Comparison of ENCODE assay signal across 16 cellular contexts in the genomic region with DNA sequence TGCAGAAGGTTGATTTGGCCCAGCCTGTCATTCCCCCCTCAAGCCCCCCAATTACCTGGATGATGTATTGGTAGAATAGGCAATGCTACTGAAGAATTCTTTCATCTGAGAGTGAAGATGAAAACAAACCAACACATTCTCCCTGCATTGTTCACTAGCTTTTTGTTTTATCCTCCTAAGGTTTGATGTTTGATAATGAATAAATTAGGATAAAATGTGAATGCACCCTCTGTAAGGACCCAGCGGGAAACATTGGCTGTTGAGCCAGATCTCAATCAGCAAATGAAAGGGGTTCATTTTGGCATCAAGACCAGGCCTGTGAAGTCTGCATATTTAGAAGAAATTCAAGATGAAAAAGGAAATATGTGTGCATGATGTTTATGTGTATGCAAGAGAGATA.
DNase-seq lines count a peak whose midpoint lies in the region; ATAC-seq and TF ChIP-seq lines count a peak whose summit lies in the region.
"Had no signal": no experiment of that assay in that cellular context is flagged by ENCODE, and none has a peak within 500 bp of the region (broad histone marks: within the 10 kb centered on the region; RNA-seq: fewer than 3 reads in every experiment).

No MANE protein-coding gene starts in this region.

- H3K27ac ChIP-seq in H9 (ENCODE audit: insufficient read length, low read depth, low read length) (no peak overlapping the region), iPS-20b (ENCODE audit: low read length) (no peak overlapping the region)
- H3K27ac ChIP-seq: BLaER1 treated with 17β-estradiol and CSF1 and Interleukin-3, amounts not matched to agents 10 nM and 100 nM had no signal

- POLR2A ChIA-PET in WTC11 (lab: Charles Lee), result interaction anchor here (0.7 kb wide), 1 partner anchor 19 kb away, joined by 4 read pairs; no protein-coding TSS in a partner anchor

- no peak overlapping the region for H3K56ac ChIP-seq in H9 (ENCODE audit: insufficient read length, low read depth, low read length)

- no peak overlapping the region for H3K4ac ChIP-seq in H9 (ENCODE audit: low read depth, low read length)

- H3K4me3 ChIP-seq in iPS-20b (ENCODE audit: low read length), result peak overlapping the region; percentile 16; the same call in 1 of the 2 replicates
- H3K4me3 ChIP-seq: BLaER1 treated with 17β-estradiol and CSF1 and Interleukin-3, amounts not matched to agents 10 nM and 100 nM; HAP-1 had no signal

- no peak overlapping the region for H4K8ac ChIP-seq in H9 (replicated peaks; ENCODE audit: insufficient read length, low read depth, low read length)

- no peak overlapping the region for H2BK15ac ChIP-seq in H9 (ENCODE audit: low read depth, low read length)

- H3K4me1 ChIP-seq in H9 (ENCODE audit: insufficient read depth, low read length), result peaks cover 2% of the 10 kb centered on the region; the same call in 1 of the 2 replicates
- H3K4me1 ChIP-seq in iPS-20b (ENCODE audit: insufficient read depth, low read length), result peaks cover 34% of the 10 kb centered on the region
- H3K4me1 ChIP-seq: BLaER1 treated with 17β-estradiol and CSF1 and Interleukin-3, amounts not matched to agents 10 nM and 100 nM; HAP-1 had no signal

- CTCF ChIA-PET in WTC11 (lab: Charles Lee), result no interaction called here

- H3T11ph ChIP-seq in H9 (ENCODE audit: low read length), result no peak overlapping the region

- no peaks in the 10 kb centered on the region for H4K20me1 ChIP-seq in H9 (ENCODE audit: control insufficient read depth, insufficient read depth, insufficient read length)
- H4K20me1 ChIP-seq: BLaER1 treated with 17β-estradiol and CSF1 and Interleukin-3, amounts not matched to agents 10 nM and 100 nM had no signal

- H3K4me2 ChIP-seq in H9 (ENCODE audit: insufficient read depth, insufficient read length, low read length), result peak overlapping the region; percentile 39
- H3K4me2 ChIP-seq: BLaER1 treated with 17β-estradiol and CSF1 and Interleukin-3, amounts not matched to agents 10 nM and 100 nM had no signal

- H3K27ac Mint-ChIP-seq in H9 (peak overlapping the region in 2 of 3 experiments; percentile 86 to 97; a peak in 5 of 7 replicates), WTC11 (peak overlapping the region; percentile 55; the same call in 1 of the 2 replicates)
- H3K27ac Mint-ChIP-seq: CD4-positive, CD25-positive, alpha-beta regulatory T cell; HFFc6 had no signal

- H3K14ac ChIP-seq in H9 (ENCODE audit: insufficient read depth, low read length), result no peak overlapping the region

- peak overlapping the region in 1 of 2 experiments; percentile 57; a peak in 3 of 5 replicates for H3K4me3 Mint-ChIP-seq in H9
- peak overlapping the region; percentile 31; the same call in 1 of the 2 replicates for H3K4me3 Mint-ChIP-seq in WTC11
- H3K4me3 Mint-ChIP-seq: CD4-positive, CD25-positive, alpha-beta regulatory T cell; HFFc6 had no signal

- H3K18ac ChIP-seq in H9 (ENCODE audit: insufficient read length, low read depth, low read length), result no peak overlapping the region

- H3K27me3 ChIP-seq in H9 (ENCODE audit: insufficient read depth, low read length) (no peaks in the 10 kb centered on the region), iPS-20b (ENCODE audit: insufficient read depth, low read length) (no peaks in the 10 kb centered on the region)
- H3K27me3 ChIP-seq: BLaER1 treated with 17β-estradiol and CSF1 and Interleukin-3, amounts not matched to agents 10 nM and 100 nM had no signal

- no peaks in the 10 kb centered on the region for H3K9me3 ChIP-seq in H9 (ENCODE audit: control insufficient read depth, low read depth, low read length)
- H3K9me3 ChIP-seq in iPS-20b (ENCODE audit: insufficient read depth, low read depth, low read length), result no peaks in the 10 kb centered on the region
- H3K9me3 ChIP-seq: HAP-1 had no signal

- H3K23me2 ChIP-seq in H9 (ENCODE audit: insufficient read length, low read depth, low read length, poor library complexity, severe bottlenecking), result no peaks in the 10 kb centered on the region

- H4K91ac ChIP-seq in H9 (ENCODE audit: insufficient read length, low read depth, low read length), result no peak overlapping the region

- H3K9me3 Mint-ChIP-seq in H9, result peaks cover 9 to 22% of the 10 kb centered on the region in 2 experiments; a peak in 4 of 5 replicates
- H3K9me3 Mint-ChIP-seq in WTC11, result peaks cover 18% of the 10 kb centered on the region

- no peak overlapping the region for H2BK12ac ChIP-seq in H9 (ENCODE audit: insufficient read length, low read depth, low read length)

- TF ChIP-seq CTCF in H9 (conservative IDR thresholded peaks at IDR 0.05) (no peak), WTC11 (IDR thresholded peaks at IDR 0.05) (no peak)

- H2BK120ac ChIP-seq in H9 (ENCODE audit: low read depth, low read length, poor library complexity, severe bottlenecking), result no peak overlapping the region

- no peak for DNase-seq in H9
- DNase-seq in WTC11 (ENCODE audit: low spot score), result no peak
- DNase-seq in HCEC 1CT, result no peak
- no peak for DNase-seq in stimulated activated CD4-positive, alpha-beta T cell treated with anti-CD3 and anti-CD28 coated beads, Interleukin-1b, Interleukin-23, amount 100 ng/mL, for 48 hours
- DNase-seq: ACHN; CD4-positive, CD25-positive, alpha-beta regulatory T cell; DMS53; GF-D8; HFFc6; IMR-90; KBM-7 had no signal

- H4K5ac ChIP-seq in H9 (ENCODE audit: insufficient read length, low read depth, low read length), result no peak overlapping the region

- no peak overlapping the region for H2AK5ac ChIP-seq in H9 (ENCODE audit: insufficient read length, low read length)

- H3K23ac ChIP-seq in H9 (ENCODE audit: insufficient read length, low read depth, low read length), result no peak overlapping the region

- H3K27me3 Mint-ChIP-seq in H9 (ENCODE audit: low read depth) (no peaks in the 10 kb centered on the region), WTC11 (ENCODE audit: low read depth) (peaks cover 3% of the 10 kb centered on the region; the same call in 1 of the 2 replicates)
- H3K27me3 Mint-ChIP-seq: CD4-positive, CD25-positive, alpha-beta regulatory T cell had no signal

- H3K79me2 ChIP-seq in H9 (ENCODE audit: insufficient read depth, low read length), result no peaks in the 10 kb centered on the region

- H3K36me3 Mint-ChIP-seq in H9 (ENCODE audit: insufficient read depth in 1 of 3, low read depth in 3 of 3) (peaks cover 0 to 20% (median 19%) of the 10 kb centered on the region in 3 experiments; a peak in 5 of 7 replicates), WTC11 (peaks cover 20% of the 10 kb centered on the region)
- H3K36me3 Mint-ChIP-seq: CD4-positive, CD25-positive, alpha-beta regulatory T cell had no signal

- no peaks in the 10 kb centered on the region for H3K79me1 ChIP-seq in H9 (ENCODE audit: insufficient read depth, low read depth, low read length, poor library complexity, severe bottlenecking)

- WGBS in H9 (ENCODE audit: extremely low coverage, insufficient read length, low lambda C conversion rate), result no CpG with 5 or more reads among the region's 1 CpG

- ATAC-seq in WTC11 (peak; percentile 63), GM19324 (IDR thresholded peaks at IDR 0.05; ENCODE audit: low FRiP score, unreplicated experiment) (no peak), GM21360 (IDR thresholded peaks at IDR 0.05; ENCODE audit: unreplicated experiment) (no peak)

- H3K4me1 Mint-ChIP-seq in H9 (peaks cover 54 to 55% of the 10 kb centered on the region in 2 experiments), WTC11 (peaks cover 58% of the 10 kb centered on the region)
- H3K4me1 Mint-ChIP-seq: CD4-positive, CD25-positive, alpha-beta regulatory T cell had no signal

- no peak overlapping the region for H3K9ac ChIP-seq in H9 (ENCODE audit: extremely low read depth, insufficient read length, low read length)
- no peak overlapping the region for H3K9ac ChIP-seq in iPS-20b (ENCODE audit: low read depth, low read length)
- H3K9ac ChIP-seq: BLaER1 treated with 17β-estradiol and CSF1 and Interleukin-3, amounts not matched to agents 10 nM and 100 nM had no signal

- no peak overlapping the region for H2BK20ac ChIP-seq in H9 (ENCODE audit: low read depth, low read length, poor library complexity, severe bottlenecking)

- H2AFZ ChIP-seq in H9 (ENCODE audit: low read length), result no peak overlapping the region

- H3K36me3 ChIP-seq in iPS-20b (ENCODE audit: insufficient read depth, low read depth, low read length), result no peaks in the 10 kb centered on the region
- H3K36me3 ChIP-seq: BLaER1 treated with 17β-estradiol and CSF1 and Interleukin-3, amounts not matched to agents 10 nM and 100 nM; HAP-1 had no signal

- H2BK5ac ChIP-seq in H9 (ENCODE audit: insufficient read length, low read length), result no peak overlapping the region

TF ChIP-seq in WTC11, 78 proteins besides CTCF, POLR2A, EP300 and RAD21 (continues in another document):
- TF ChIP-seq PREB (CRISPR knock-in tag; IDR thresholded peaks at IDR 0.05; ENCODE audit: borderline replicate concordance) (no peak), TP53 (CRISPR knock-in tag; IDR thresholded peaks at IDR 0.05) (no peak), NR2C2 (CRISPR knock-in tag; IDR thresholded peaks at IDR 0.05) (no peak), TEAD1 (CRISPR knock-in tag; IDR thresholded peaks at IDR 0.05) (peak; percentile 34; the same call in 1 of the 2 replicates)
